Comparison of ENCODE assay signal across 10 cellular contexts in genomic region chr2:135962401-135963138, GRCh38. TPM values are rescaled to one million over a fixed set of nuclear protein-coding genes. Genes with fewer than 3 reads are reported as not detected.
DNase-seq lines count a peak whose midpoint lies in the region; ATAC-seq, FAIRE-seq and TF ChIP-seq lines count a peak whose summit lies in the region.
"Had no signal": no experiment of that assay in that cellular context is flagged by ENCODE, and none has a peak within 500 bp of the region (broad histone marks: within the 10 kb centered on the region; RNA-seq: fewer than 3 reads in every experiment).

No MANE protein-coding gene starts in this region.

- no peak overlapping the region for H2AFZ ChIP-seq in mammary epithelial cell (ENCODE audit: low read depth, low read length)
- H2AFZ ChIP-seq in astrocyte (ENCODE audit: low read depth, low read length), result no peak overlapping the region

- H3K27ac ChIP-seq in mammary epithelial cell (ENCODE audit: insufficient read depth, low read depth, low read length) (no peak overlapping the region), astrocyte (ENCODE audit: low read depth, low read length) (no peak overlapping the region)
- H3K27ac ChIP-seq: prostate gland had no signal

- POLR2A ChIA-PET in MCF 10A (lab: Yijun Ruan, JAX), result no interaction called here

- H3K4me3 Mint-ChIP-seq in MCF 10A (ENCODE audit: unreplicated experiment), result no peak overlapping the region
- no peak overlapping the region for H3K4me3 Mint-ChIP-seq in astrocyte (ENCODE audit: unreplicated experiment)
- peak overlapping the region; percentile 5 for H3K4me3 Mint-ChIP-seq in stimulated activated naive CD8-positive, alpha-beta T cell treated with anti-CD3 and anti-CD28 coated beads, Interleukin-15, Interleukin-2, amounts not matched to agents 100 ng/mL and 50 ng/mL, for 24 hours
- H3K4me3 Mint-ChIP-seq in type B pancreatic cell, result no peak overlapping the region

- H3K27ac Mint-ChIP-seq in MCF 10A (ENCODE audit: low read depth, unreplicated experiment) (peak overlapping the region; percentile 12), astrocyte (ENCODE audit: unreplicated experiment) (peak overlapping the region; percentile 58), type B pancreatic cell (no peak overlapping the region)
- peak overlapping the region; percentile 79 for H3K27ac Mint-ChIP-seq in stimulated activated naive CD8-positive, alpha-beta T cell treated with anti-CD3 and anti-CD28 coated beads, Interleukin-15, Interleukin-2, amounts not matched to agents 100 ng/mL and 50 ng/mL, for 24 hours

- intact Hi-C loops in MCF 10A (cut with micrococcal nuclease) (no loop called here), mammary epithelial cell (cut with micrococcal nuclease) (no loop called here)

- H3K27me3 ChIP-seq in mammary epithelial cell (ENCODE audit: insufficient read depth, low read length) (no peaks in the 10 kb centered on the region), astrocyte (ENCODE audit: insufficient read depth, low read length) (no peaks in the 10 kb centered on the region)

- H3K4me2 ChIP-seq in mammary epithelial cell (ENCODE audit: insufficient read depth, low read depth, low read length), result no peak overlapping the region
- H3K4me2 ChIP-seq in astrocyte (ENCODE audit: low read length), result no peak overlapping the region

- H3K4me1 Mint-ChIP-seq in MCF 10A (ENCODE audit: insufficient read depth, unreplicated experiment), result peaks cover 8% of the 10 kb centered on the region
- peaks cover 25% of the 10 kb centered on the region for H3K4me1 Mint-ChIP-seq in astrocyte (ENCODE audit: low read depth, unreplicated experiment)
- peaks cover 54% of the 10 kb centered on the region for H3K4me1 Mint-ChIP-seq in stimulated activated naive CD8-positive, alpha-beta T cell treated with anti-CD3 and anti-CD28 coated beads, Interleukin-15, Interleukin-2, amounts not matched to agents 100 ng/mL and 50 ng/mL, for 24 hours (ENCODE audit: low read depth)
- H3K4me1 Mint-ChIP-seq in type B pancreatic cell (ENCODE audit: unreplicated experiment), result peaks cover 19% of the 10 kb centered on the region

- H4K20me1 ChIP-seq in mammary epithelial cell (ENCODE audit: insufficient read depth, low read length) (no peaks in the 10 kb centered on the region), astrocyte (ENCODE audit: insufficient read depth, low read length) (peaks cover 6% of the 10 kb centered on the region)

- CTCF ChIA-PET in MCF 10A (lab: Yijun Ruan, JAX), result interaction anchor here (1.8 kb wide), 1 partner anchor 417 kb away, joined by 5 read pairs; no protein-coding TSS in a partner anchor
- CTCF ChIA-PET in mammary epithelial cell (lab: Charles Lee; ENCODE audit: low non-redundant PET), result no interaction called here

- BruUV-seq in MCF 10A (replicated peaks; lab: Mats Ljungman, UMichigan) (no TSS peak), mammary epithelial cell (replicated peaks; lab: Mats Ljungman, UMichigan) (no TSS peak)

- H3K9me3 Mint-ChIP-seq in MCF 10A (ENCODE audit: unreplicated experiment) (no peaks in the 10 kb centered on the region), astrocyte (ENCODE audit: unreplicated experiment) (no peaks in the 10 kb centered on the region), type B pancreatic cell (no peaks in the 10 kb centered on the region)
- H3K9me3 Mint-ChIP-seq in stimulated activated naive CD8-positive, alpha-beta T cell treated with anti-CD3 and anti-CD28 coated beads, Interleukin-15, Interleukin-2, amounts not matched to agents 100 ng/mL and 50 ng/mL, for 24 hours, result no peaks in the 10 kb centered on the region

- H3K9ac ChIP-seq in mammary epithelial cell (ENCODE audit: insufficient read depth, low read length) (no peak overlapping the region), astrocyte (ENCODE audit: low read length) (no peak overlapping the region)

- no peak for TF ChIP-seq CTCF in MCF 10A (IDR thresholded peaks at IDR 0.05; ENCODE audit: unreplicated experiment)
- no peak for TF ChIP-seq CTCF in mammary epithelial cell (conservative IDR thresholded peaks at IDR 0.05 in 1 of 2, IDR thresholded peaks at IDR 0.05 in 1 of 2; ENCODE audit: extremely low read depth in 1 of 2, insufficient read depth in 1 of 2, low read depth in 1 of 2, low read length in 2 of 2)
- no peak for TF ChIP-seq CTCF in astrocyte (IDR thresholded peaks at IDR 0.05; ENCODE audit: insufficient read depth, low read depth, low read length)
- no peak for TF ChIP-seq CTCF in type B pancreatic cell (conservative IDR thresholded peaks at IDR 0.05)

- no peaks in the 10 kb centered on the region for H3K27me3 Mint-ChIP-seq in MCF 10A (ENCODE audit: insufficient read depth, unreplicated experiment)
- H3K27me3 Mint-ChIP-seq in astrocyte (ENCODE audit: low read depth, unreplicated experiment), result no peaks in the 10 kb centered on the region
- no peaks in the 10 kb centered on the region for H3K27me3 Mint-ChIP-seq in stimulated activated naive CD8-positive, alpha-beta T cell treated with anti-CD3 and anti-CD28 coated beads, Interleukin-15, Interleukin-2, amounts not matched to agents 100 ng/mL and 50 ng/mL, for 24 hours
- H3K27me3 Mint-ChIP-seq in type B pancreatic cell, result no peaks in the 10 kb centered on the region

- dilution Hi-C loops in mammary epithelial cell (cut with HindIII; ENCODE audit: low sequenced_read_pairs), result no loop called here

- no peak for DNase-seq in MCF 10A (ENCODE audit: unreplicated experiment)
- no peak for DNase-seq in mammary epithelial cell
- peak; percentile 12 for DNase-seq in astrocyte (ENCODE audit: low read depth)
- no peak for DNase-seq in NCI-H1417 treated with DMSO at 0.1 percent for 48 hours (lab: John Stamatoyannopoulos, UW)
- no peak for DNase-seq in type B pancreatic cell (ENCODE audit: extremely low spot score, unreplicated experiment)
- DNase-seq in HT-29 (ENCODE audit: low spot score), result no peak
- DNase-seq: NCI-H774 had no signal

- H3K36me3 Mint-ChIP-seq in MCF 10A (ENCODE audit: insufficient read depth, unreplicated experiment) (peaks cover 83% of the 10 kb centered on the region), astrocyte (ENCODE audit: low read depth, unreplicated experiment) (peaks cover under 1% of the 10 kb centered on the region), type B pancreatic cell (peaks cover 19% of the 10 kb centered on the region)
- H3K36me3 Mint-ChIP-seq in stimulated activated naive CD8-positive, alpha-beta T cell treated with anti-CD3 and anti-CD28 coated beads, Interleukin-15, Interleukin-2, amounts not matched to agents 100 ng/mL and 50 ng/mL, for 24 hours (ENCODE audit: low read depth), result peaks cover 70% of the 10 kb centered on the region

- peak; percentile 51 for ATAC-seq in HG03460 (IDR thresholded peaks at IDR 0.05; ENCODE audit: unreplicated experiment)

- H3K36me3 ChIP-seq in mammary epithelial cell (ENCODE audit: insufficient read depth, low read length) (peaks cover 7% of the 10 kb centered on the region), astrocyte (ENCODE audit: insufficient read depth, low read length) (peaks cover 7% of the 10 kb centered on the region)
- H3K36me3 ChIP-seq: prostate gland had no signal

- no peaks in the 10 kb centered on the region for H3K9me3 ChIP-seq in mammary epithelial cell (replicated peaks; ENCODE audit: insufficient read depth, low read length)
- no peaks in the 10 kb centered on the region for H3K9me3 ChIP-seq in astrocyte (ENCODE audit: insufficient read depth, low read depth, low read length)
- H3K9me3 ChIP-seq: prostate gland had no signal

- WGBS in mammary epithelial cell (ENCODE audit: low coverage, missing lambda C conversion rate), result 97% methylated on average over 4 of the region's 4 CpGs

- peak; percentile 9 for FAIRE-seq in astrocyte (lab: Jason Lieb, UNC)

- H3K4me3 ChIP-seq in mammary epithelial cell (replicated peaks in 1 of 3; ENCODE audit: insufficient read depth in 1 of 3, low read depth in 2 of 3, low read length in 3 of 3), result no peak overlapping the region
- no peak overlapping the region for H3K4me3 ChIP-seq in astrocyte (ENCODE audit: insufficient read depth, low read depth, low read length)
- H3K4me3 ChIP-seq: prostate gland had no signal

- H3K79me2 ChIP-seq in mammary epithelial cell (ENCODE audit: insufficient read depth, low read length) (peaks cover 68% of the 10 kb centered on the region), astrocyte (ENCODE audit: insufficient read depth, low read length) (peaks cover 17% of the 10 kb centered on the region)

- in situ Hi-C loops in mammary epithelial cell (cut with MboI; ENCODE audit: low sequenced_read_pairs in 2 of 2), result no loop called here

- H3K4me1 ChIP-seq in mammary epithelial cell (ENCODE audit: insufficient read depth, low read length) (no peaks in the 10 kb centered on the region), astrocyte (ENCODE audit: insufficient read depth, low read length) (peaks cover 5% of the 10 kb centered on the region)

RNA-seq across cellular contexts. Expression of gene DARS1, which starts 22.9 kb away (rescaled TPM):
- total RNA-seq in MCF 10A (2022) (52.8 and 66.5 TPM in 2 replicates), mammary epithelial cell (10 to 100 TPM; 64.3 to 68.8 TPM), astrocyte (36.6 and 37.9 TPM in 2 replicates), type B pancreatic cell (ENCODE audit: low replicate concordance) (46.0 and 58.4 TPM in 2 replicates)
- 61.4 TPM for polyA plus RNA-seq in mammary epithelial cell
- polyA minus RNA-seq in mammary epithelial cell, result 18.0 TPM
- 20.5 and 29.6 TPM in 2 replicates for total RNA-seq in HT-29 (2014; rRNA removed; shearing (Covaris generic))
